In genomic region chr1:19882111-19883071, GRCh38 we compare ENCODE assay signal across 8 cellular contexts. TPM values are rescaled to one million over a fixed set of nuclear protein-coding genes. Genes with fewer than 3 reads are reported as not detected.
A peak's percentile ranks its signal among the peaks of the same experiment; 100 is the strongest.
DNase-seq lines count a peak whose midpoint lies in the region; ATAC-seq and TF ChIP-seq lines count a peak whose summit lies in the region.

Gene OTUD3 (plus strand): TSS chr1:19882395. CDS start chr1:19882514, 119 bp downstream.

- peak; percentile 95 for ATAC-seq in GM23338
- ATAC-seq in naive thymus-derived CD8-positive, alpha-beta T cell, result peak; percentile 95

- POLR2A ChIA-PET in naive thymus-derived CD8-positive, alpha-beta T cell (lab: Charles Lee), result interaction anchor here (0.5 to 1.9 kb wide), 3 partner anchors 626 to 751 kb away, joined by 3 to 5 read pairs (median 4); partner anchors contain the start of genes MUL1 and PINK1

- H3K27me3 Mint-ChIP-seq in GM23338 (ENCODE audit: insufficient read depth, low read depth, poor library complexity), result peaks cover 4% of the 10 kb centered on the region
- peaks cover 0 to 23% (median 4%) of the 10 kb centered on the region in 5 donors for H3K27me3 Mint-ChIP-seq in naive thymus-derived CD8-positive, alpha-beta T cell

- H3K36me3 ChIP-seq in GM23338 (ENCODE audit: insufficient read depth) (no peaks in the 10 kb centered on the region), fibroblast of lung (ENCODE audit: control insufficient read depth, insufficient read depth, low read length) (no peaks in the 10 kb centered on the region)

- H3K9me3 Mint-ChIP-seq in GM23338, result no peaks in the 10 kb centered on the region
- H3K9me3 Mint-ChIP-seq in naive thymus-derived CD8-positive, alpha-beta T cell, result no peaks in the 10 kb centered on the region

- peaks cover 17% of the 10 kb centered on the region; the same call in 2 of the 3 replicates for H3K4me1 Mint-ChIP-seq in GM23338
- peaks cover 21 to 42% (median 39%) of the 10 kb centered on the region in 4 donors for H3K4me1 Mint-ChIP-seq in naive thymus-derived CD8-positive, alpha-beta T cell

- H3K27me3 ChIP-seq in GM23338 (ENCODE audit: insufficient read depth) (no peaks in the 10 kb centered on the region), fibroblast of lung (ENCODE audit: control insufficient read depth, insufficient read depth, low read length) (peaks cover under 1% of the 10 kb centered on the region)

- no peaks in the 10 kb centered on the region for H3K9me2 ChIP-seq in GM23338 (ENCODE audit: insufficient read depth)

- TF ChIP-seq CTCF in GM23338 (conservative IDR thresholded peaks at IDR 0.05; ENCODE audit: low read depth in 2 of 2) (peak; percentile 84 to 87), fibroblast of lung (conservative IDR thresholded peaks at IDR 0.05 in 1 of 2, IDR thresholded peaks at IDR 0.05 in 1 of 2; ENCODE audit: low read depth in 1 of 2, low read length in 2 of 2) (peak; percentile 79 to 88)

- H3K9me3 ChIP-seq in fibroblast of lung (ENCODE audit: control insufficient read depth, insufficient read depth, low read depth, low read length), result no peaks in the 10 kb centered on the region

- peak; percentile 97 for DNase-seq in EL
- peak; percentile 99 for DNase-seq in GM23338 (ENCODE audit: low spot score)
- peak; percentile 97 for DNase-seq in LHCN-M2 (ENCODE audit: low read depth)
- DNase-seq in RPMI7951 (ENCODE audit: low read depth), result peak; percentile 96
- peak; percentile 88 to 92 for DNase-seq in activated T-helper 1 cell treated with anti-CD3 and anti-CD28 coated beads, Interleukin-2, amount 50 U/mL, for 16 hours (ENCODE audit: low read depth in 1 of 2, low spot score in 1 of 2)
- DNase-seq in fibroblast of lung (ENCODE audit: low read depth in 2 of 2), result peak; percentile 93 to 98
- peak; percentile 91 to 98 (median 96) for DNase-seq in naive thymus-derived CD8-positive, alpha-beta T cell
- peak; percentile 89 to 97 (median 94) for DNase-seq in stimulated activated naive CD4-positive, alpha-beta T cell (lab: John Stamatoyannopoulos, UW)

- H4K20me1 ChIP-seq in GM23338 (replicated peaks; ENCODE audit: insufficient read depth) (peaks cover 28% of the 10 kb centered on the region), fibroblast of lung (ENCODE audit: control insufficient read depth, extremely low read depth, insufficient read depth, low read length) (no peaks in the 10 kb centered on the region)

- H3K27ac Mint-ChIP-seq in GM23338, result peak within 1 kb of the TSS; percentile 14
- peak within 1 kb of the TSS; percentile 58 to 92 (median 85) for H3K27ac Mint-ChIP-seq in naive thymus-derived CD8-positive, alpha-beta T cell

- H3K4me3 ChIP-seq in GM23338, result peak within 1 kb of the TSS; percentile 98
- peak within 1 kb of the TSS; percentile 44 to 96 (median 82) for H3K4me3 ChIP-seq in fibroblast of lung (replicated peaks in 1 of 4; ENCODE audit: control extremely low read depth in 1 of 4, insufficient read depth in 1 of 4, low read depth in 3 of 4, low read length in 4 of 4)

- H3K4me3 Mint-ChIP-seq in GM23338, result peak within 1 kb of the TSS; percentile 89
- H3K4me3 Mint-ChIP-seq in naive thymus-derived CD8-positive, alpha-beta T cell, result peak within 1 kb of the TSS; percentile 81 to 93 (median 88)

- H3K9ac ChIP-seq in fibroblast of lung (ENCODE audit: insufficient read depth, low read length), result peak within 1 kb of the TSS; percentile 88

- H3K27ac ChIP-seq in GM23338 (ENCODE audit: low read depth) (no peak within 1 kb of the TSS), fibroblast of lung (ENCODE audit: insufficient read depth, low read length) (peak within 1 kb of the TSS; percentile 78)

- H3K4me2 ChIP-seq in GM23338 (peak within 1 kb of the TSS; percentile 99), fibroblast of lung (ENCODE audit: extremely low read depth, insufficient read depth, low read length) (peak within 1 kb of the TSS; percentile 94)

- peaks cover 48% of the 10 kb centered on the region for H3K79me2 ChIP-seq in GM23338 (replicated peaks; ENCODE audit: insufficient read depth)
- H3K79me2 ChIP-seq in fibroblast of lung (ENCODE audit: control insufficient read depth, insufficient read depth, low read length), result peaks cover 42% of the 10 kb centered on the region

- H3F3A ChIP-seq in GM23338 (replicated peaks; ENCODE audit: low read depth), result no peaks in the 10 kb centered on the region

- H3K4me1 ChIP-seq in GM23338 (ENCODE audit: insufficient read depth) (peaks cover 4% of the 10 kb centered on the region; the same call in 1 of the 2 replicates), fibroblast of lung (ENCODE audit: control insufficient read depth, extremely low read depth, insufficient read depth, low read length) (peaks cover 9% of the 10 kb centered on the region)

- H2AFZ ChIP-seq in GM23338, result peak within 1 kb of the TSS; percentile 83
- H2AFZ ChIP-seq in fibroblast of lung (ENCODE audit: low read length), result peak within 1 kb of the TSS; percentile 67

- peaks cover 8% of the 10 kb centered on the region; the same call in 2 of the 3 replicates for H3K36me3 Mint-ChIP-seq in GM23338 (ENCODE audit: low read depth)
- H3K36me3 Mint-ChIP-seq in naive thymus-derived CD8-positive, alpha-beta T cell, result peaks cover 0 to 7% (median 0%) of the 10 kb centered on the region in 3 donors

TF ChIP-seq in GM23338, 12 proteins besides CTCF, POLR2A, EP300 and RAD21:
- TF ChIP-seq POLR2AphosphoS5 (IDR thresholded peaks at IDR 0.05; ENCODE audit: low read depth) (peak; percentile 89), CREB1 (CRISPR knock-in tag; IDR thresholded peaks at IDR 0.05; ENCODE audit: low read depth) (peak; percentile 67), ETS1 (IDR thresholded peaks at IDR 0.05) (no peak; the same call in 1 of the 2 replicates)

RNA-seq across cellular contexts. Expression of gene OTUD3, which starts in this region (rescaled TPM):
- total RNA-seq in GM23338 (2014; rRNA removed; shearing (Covaris generic)), result 12.9 and 13.3 TPM in 2 replicates
- 3.0 and 4.0 TPM in 2 replicates for polyA plus RNA-seq in GM23338 (2016; fragmentation: Nextera tagmentation; extraction: Ambion mirVana)
- 4.0 and 4.4 TPM in 2 replicates for total RNA-seq in LHCN-M2 (2014; rRNA removed)
- 2.1 TPM for polyA plus RNA-seq in LHCN-M2 (2012)
- 3.1 and 4.3 TPM in 2 replicates for total RNA-seq in RPMI7951 (2014; rRNA removed; shearing (Covaris generic))
- 5.0 and 5.1 TPM in 2 replicates for total RNA-seq in fibroblast of lung
- 2.9 and 3.0 TPM in 2 replicates for polyA plus RNA-seq in fibroblast of lung
- polyA plus RNA-seq in fibroblast of lung (2012), result 2.0 and 2.5 TPM in 2 replicates
- 0.24 and 0.26 TPM in 2 replicates for polyA minus RNA-seq in fibroblast of lung (ENCODE audit: low replicate concordance)
- total RNA-seq in naive thymus-derived CD8-positive, alpha-beta T cell, result 10 to 100 TPM; 16.4 to 16.7 TPM
- polyA plus RNA-seq in naive thymus-derived CD8-positive, alpha-beta T cell, result 1 to 10 TPM in 2 of 3 donors, under 1 TPM in 1; 0.95 to 2.4 (median 1.6) TPM
